10 cellular contexts compared by ENCODE assay signal in the genomic region with DNA sequence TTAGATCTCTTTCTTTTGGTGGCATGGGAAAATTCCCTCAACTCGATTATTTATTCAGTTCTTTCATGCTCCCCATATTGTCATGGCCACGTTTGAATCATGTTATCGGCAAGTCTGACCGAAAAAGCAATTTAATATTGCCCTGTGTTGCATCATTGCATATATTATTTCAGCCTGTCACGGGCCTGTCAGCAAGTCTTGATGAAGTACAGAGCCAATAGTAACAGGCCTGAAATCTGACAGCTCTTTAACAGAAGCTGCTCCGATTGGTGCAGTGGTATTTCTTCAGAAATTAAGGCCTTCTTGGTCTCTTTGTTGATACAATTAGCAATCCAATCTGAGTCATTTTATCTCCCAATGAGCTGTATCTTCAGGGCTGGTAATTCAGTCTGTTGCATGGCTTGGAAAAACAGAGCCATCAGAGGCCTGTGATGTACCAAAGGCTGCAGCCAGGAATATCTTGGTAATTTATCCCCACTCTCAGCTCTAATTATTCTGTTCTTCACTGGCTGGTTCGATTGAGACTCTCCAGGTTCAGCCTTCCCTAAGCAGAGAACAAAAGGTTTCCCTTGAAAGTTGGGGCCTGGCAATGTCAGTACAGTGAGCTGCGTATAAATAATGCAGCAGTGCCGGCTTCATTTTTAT.
A peak's percentile ranks its signal among the peaks of the same experiment; 100 is the strongest.
DNase-seq lines count a peak whose midpoint lies in the region; ATAC-seq and TF ChIP-seq lines count a peak whose summit lies in the region.
"Had no signal": no experiment of that assay in that cellular context is flagged by ENCODE, and none has a peak within 500 bp of the region (broad histone marks: within the 10 kb centered on the region; RNA-seq: fewer than 3 reads in every experiment).

No MANE protein-coding gene starts in this region.

- no peak for TF ChIP-seq CTCF in endodermal cell (conservative IDR thresholded peaks at IDR 0.05)
- no peak for TF ChIP-seq CTCF in GM13977 (IDR thresholded peaks at IDR 0.05; ENCODE audit: extremely low read depth, insufficient read depth, missing control alignments)
- TF ChIP-seq CTCF in WERI-Rb-1 (IDR thresholded peaks at IDR 0.05; ENCODE audit: low read depth, low read length) = no peak

- no peak overlapping the region for H3K4me3 Mint-ChIP-seq in endodermal cell
- H3K4me3 Mint-ChIP-seq: T-helper 1 cell treated with Interleukin-12 subunit alpha and Interleukin-12 subunit beta and Interleukin-4 antibody, amounts not matched to agents 30 μg/mL and 1 μg/mL, for 36 hours had no signal

- WGBS in endodermal cell (ENCODE audit: insufficient coverage in 1 of 2, insufficient read length in 1 of 2), 2 experiments = 78 to 85% methylated on average over 9 of the region's 9 CpGs

- 0 out of 2 replicates have a peak, but pooled peaks cover 5% of the 10 kb centered on the region for H3K9me3 ChIP-seq in HUES48 (ENCODE audit: control insufficient read depth, insufficient read depth, low read length)
- no peaks in the 10 kb centered on the region for H3K9me3 ChIP-seq in endodermal cell (ENCODE audit: control insufficient read depth, low read length)
- H3K9me3 ChIP-seq in WERI-Rb-1 (ENCODE audit: severe bottlenecking) = peaks cover 2% of the 10 kb centered on the region

- H3K27me3 ChIP-seq in HUES48 (ENCODE audit: control insufficient read depth, insufficient read depth, low read length) = no peaks in the 10 kb centered on the region
- H3K27me3 ChIP-seq in endodermal cell (ENCODE audit: control insufficient read depth, insufficient read depth, low read length, poor library complexity, severe bottlenecking) = no peaks in the 10 kb centered on the region
- no peaks in the 10 kb centered on the region for H3K27me3 ChIP-seq in WERI-Rb-1 (ENCODE audit: insufficient read depth, low read depth, severe bottlenecking)
- H3K27me3 ChIP-seq: BLaER1 treated with 17β-estradiol and CSF1 and Interleukin-3, amounts not matched to agents 10 nM and 100 nM had no signal

- ATAC-seq in HG02970 (IDR thresholded peaks at IDR 0.05; ENCODE audit: low FRiP score, unreplicated experiment) = no peak

- no peaks in the 10 kb centered on the region for H3K9me3 Mint-ChIP-seq in endodermal cell
- H3K9me3 Mint-ChIP-seq: T-helper 1 cell treated with Interleukin-12 subunit alpha and Interleukin-12 subunit beta and Interleukin-4 antibody, amounts not matched to agents 30 μg/mL and 1 μg/mL, for 36 hours had no signal

- no peaks in the 10 kb centered on the region for H3K36me3 ChIP-seq in HUES48 (ENCODE audit: control insufficient read depth, insufficient read depth, low read length)
- no peaks in the 10 kb centered on the region for H3K36me3 ChIP-seq in endodermal cell (ENCODE audit: control insufficient read depth, insufficient read depth, low read length)
- H3K36me3 ChIP-seq in WERI-Rb-1 = no peaks in the 10 kb centered on the region
- H3K36me3 ChIP-seq: BLaER1 treated with 17β-estradiol and CSF1 and Interleukin-3, amounts not matched to agents 10 nM and 100 nM had no signal

- no peaks in the 10 kb centered on the region for H3K36me3 Mint-ChIP-seq in endodermal cell (ENCODE audit: low read depth)

- H3K4me1 ChIP-seq in HUES48 (ENCODE audit: control insufficient read depth, insufficient read depth, low read length) = peaks cover 9% of the 10 kb centered on the region; the same call in 1 of the 2 replicates
- H3K4me1 ChIP-seq in endodermal cell (ENCODE audit: control insufficient read depth, insufficient read depth, low read length) = no peaks in the 10 kb centered on the region
- H3K4me1 ChIP-seq: BLaER1 treated with 17β-estradiol and CSF1 and Interleukin-3, amounts not matched to agents 10 nM and 100 nM had no signal

- no peak overlapping the region for H3K9ac ChIP-seq in HUES48 (ENCODE audit: low read depth, low read length)
- no peak overlapping the region for H3K9ac ChIP-seq in endodermal cell (ENCODE audit: extremely low read depth, low read length, poor library complexity, severe bottlenecking)
- H3K9ac ChIP-seq: BLaER1 treated with 17β-estradiol and CSF1 and Interleukin-3, amounts not matched to agents 10 nM and 100 nM had no signal

- peaks cover 3% of the 10 kb centered on the region for H3K4me1 Mint-ChIP-seq in endodermal cell

- H3K27ac ChIP-seq in HUES48 (ENCODE audit: low read depth, low read length) = peak overlapping the region; percentile 1
- H3K27ac ChIP-seq in endodermal cell (ENCODE audit: low read depth, low read length) = peak overlapping the region; percentile 92
- no peak overlapping the region for H3K27ac ChIP-seq in WERI-Rb-1
- H3K27ac ChIP-seq: BLaER1 treated with 17β-estradiol and CSF1 and Interleukin-3, amounts not matched to agents 10 nM and 100 nM had no signal

- DNase-seq in A172 (ENCODE audit: low spot score) (peak; percentile 46), endodermal cell (no peak), myocyte (ENCODE audit: low read depth) (peak; percentile 59), GM13977 (ENCODE audit: low spot score) (no peak), WERI-Rb-1 (no peak), NCI-H2029 treated with DMSO at 0.1 percent for 48 hours (lab: John Stamatoyannopoulos, UW) (no peak)

- no peaks in the 10 kb centered on the region for H3K27me3 Mint-ChIP-seq in endodermal cell (ENCODE audit: insufficient read depth)

- H3K4me3 ChIP-seq in HUES48 (ENCODE audit: low read depth, low read length) (no peak overlapping the region), endodermal cell (ENCODE audit: low read length) (no peak overlapping the region), WERI-Rb-1 (ENCODE audit: low read depth, low read length) (no peak overlapping the region)
- H3K4me3 ChIP-seq: BLaER1 treated with 17β-estradiol and CSF1 and Interleukin-3, amounts not matched to agents 10 nM and 100 nM had no signal

- no peak overlapping the region for H3K27ac Mint-ChIP-seq in endodermal cell
- H3K27ac Mint-ChIP-seq: T-helper 1 cell treated with Interleukin-12 subunit alpha and Interleukin-12 subunit beta and Interleukin-4 antibody, amounts not matched to agents 30 μg/mL and 1 μg/mL, for 36 hours had no signal

- in situ Hi-C loops in GM13977 (cut with MboI; ENCODE audit: low pct_unique_long_range_greater_than_20kb, low sequenced_read_pairs, unreplicated experiment) = no loop called here

Comparison
In these comparisons a context has a peak if more than half of its experiments do, and no peak if none do; other contexts are left out.
1. DNase-seq: peak in A172 (single experiment) and myocyte (single experiment); none in endodermal cell (single experiment), GM13977 (single experiment), WERI-Rb-1 (single experiment) and NCI-H2029 treated with DMSO at 0.1 percent for 48 hours (single experiment).